In the genomic region with DNA sequence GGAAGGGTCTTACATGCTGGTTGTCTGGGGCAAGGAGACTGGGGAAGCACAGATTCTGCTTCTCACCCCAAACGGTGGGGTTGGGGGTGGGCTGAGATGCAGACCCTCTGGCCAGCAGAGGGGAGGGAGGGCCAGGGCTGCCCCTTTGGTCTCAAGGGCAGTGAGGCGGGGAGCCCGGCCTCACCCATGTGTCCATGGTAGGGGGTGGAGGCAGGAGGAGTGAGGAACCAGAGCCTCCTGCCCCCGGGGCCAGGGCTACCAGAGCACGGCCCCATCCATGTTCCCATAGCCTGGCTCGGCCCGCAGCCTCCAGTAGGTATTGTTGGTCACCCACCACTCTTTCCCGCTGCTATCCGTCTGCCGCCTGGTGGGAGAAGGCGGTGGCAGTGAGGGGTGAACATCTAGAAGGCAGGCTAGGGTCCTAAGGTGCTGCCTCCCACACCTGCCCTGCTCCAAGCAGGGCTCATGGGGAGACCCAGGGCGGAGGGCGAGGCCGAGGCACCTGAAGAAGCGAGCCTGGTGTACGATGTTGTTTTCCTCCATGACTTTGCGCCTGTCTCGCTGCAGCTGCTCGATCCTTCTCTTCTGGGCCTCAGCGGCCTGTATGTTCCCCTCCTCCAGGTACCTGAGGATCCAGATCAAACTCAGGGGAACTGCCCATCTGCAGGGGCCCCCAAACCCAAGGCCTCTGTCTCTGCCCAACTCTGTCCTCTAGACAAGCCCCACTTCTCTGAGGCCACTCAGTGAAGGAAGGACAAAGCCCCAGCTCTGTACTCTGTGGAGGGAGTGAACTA, we compare ENCODE assay signal across 18 cellular contexts. TPM values are rescaled to one million over a fixed set of nuclear protein-coding genes. Genes with fewer than 3 reads are reported as not detected.
A peak's percentile ranks its signal among the peaks of the same experiment; 100 is the strongest.
DNase-seq lines count a peak whose midpoint lies in the region; ATAC-seq and TF ChIP-seq lines count a peak whose summit lies in the region.
"Had no signal": no experiment of that assay in that cellular context is flagged by ENCODE, and none has a peak within 500 bp of the region (broad histone marks: within the 10 kb centered on the region; RNA-seq: fewer than 3 reads in every experiment).

No MANE protein-coding gene starts in this region.

- H3K4me3 ChIP-seq in H7 (ENCODE audit: insufficient read depth, low read depth, low read length) (no peak overlapping the region), PC-3 (ENCODE audit: low read length) (no peak overlapping the region), gastrocnemius medialis (no peak overlapping the region), SJCRH30 (no peak overlapping the region)
- H3K4me3 ChIP-seq: GM23338, SJSA1 had no signal

- BruUV-seq in PC-3 (replicated peaks; lab: Mats Ljungman, UMichigan), result TSS peak; percentile 14

- H3K27me3 ChIP-seq in H7 (ENCODE audit: control insufficient read depth, insufficient read depth, low read length), result no peaks in the 10 kb centered on the region
- no peaks in the 10 kb centered on the region for H3K27me3 ChIP-seq in PC-3 (ENCODE audit: low read length)
- no peaks in the 10 kb centered on the region for H3K27me3 ChIP-seq in gastrocnemius medialis
- no peaks in the 10 kb centered on the region for H3K27me3 ChIP-seq in SJCRH30
- H3K27me3 ChIP-seq: SJSA1 had no signal

- no peaks in the 10 kb centered on the region for H3K9me2 ChIP-seq in PC-3 (replicated peaks; ENCODE audit: low read length)

- no peaks in the 10 kb centered on the region for H3K36me3 ChIP-seq in H7 (replicated peaks; ENCODE audit: control insufficient read depth, insufficient read depth, low read length)
- peaks cover 37% of the 10 kb centered on the region for H3K36me3 ChIP-seq in PC-3 (ENCODE audit: low read depth, low read length)
- H3K36me3 ChIP-seq in gastrocnemius medialis, result peaks cover 0 to 16% of the 10 kb centered on the region in 2 donors
- peaks cover 10% of the 10 kb centered on the region for H3K36me3 ChIP-seq in SJCRH30

- H3K9me3 ChIP-seq in PC-3 (ENCODE audit: low read length) (no peaks in the 10 kb centered on the region), gastrocnemius medialis (no peaks in the 10 kb centered on the region), SJCRH30 (replicated peaks) (no peaks in the 10 kb centered on the region)
- H3K9me3 ChIP-seq: BE2C, SJSA1 had no signal

- ATAC-seq in PC-3, result no peak
- no peak for ATAC-seq in left lobe of liver
- no peak for ATAC-seq in gastrocnemius medialis
- ATAC-seq in left ventricle myocardium superior, result no peak
- ATAC-seq: GM23338 had no signal

- DNase-seq in H7 (peak; percentile 41), PC-3 (no peak), left lobe of liver (ENCODE audit: low spot score) (peak; percentile 26), gastrocnemius medialis (no peak), left ventricle myocardium superior (no peak), NCI-H82 treated with DMSO at 0.1 percent for 48 hours (lab: John Stamatoyannopoulos, UW; ENCODE audit: unreplicated experiment) (no peak), SJCRH30 (no peak)
- DNase-seq: BE2C; CD4-positive, alpha-beta memory T cell; Karpas-422; NCI-H1105 treated with DMSO at 0.1 percent for 48 hours; NCI-H187 treated with DMSO at 0.1 percent for 48 hours; NCI-H2171; NCI-H82 had no signal

- TF ChIP-seq CTCF in PC-3 (conservative IDR thresholded peaks at IDR 0.05; ENCODE audit: low read depth, low read length) (no peak), gastrocnemius medialis (IDR thresholded peaks at IDR 0.05 in 4 of 5, conservative IDR thresholded peaks at IDR 0.05 in 1 of 5) (no peak)

- no peak overlapping the region for H3K4me2 ChIP-seq in PC-3 (ENCODE audit: low read length)
- H3K4me2 ChIP-seq: GM23338 had no signal

- CTCF ChIA-PET in PC-3 (lab: Charles Lee), result no interaction called here

- H4K20me1 ChIP-seq in PC-3 (ENCODE audit: low read length), result peaks cover 20% of the 10 kb centered on the region

- H3K4me1 ChIP-seq in PC-3 (ENCODE audit: insufficient read depth, low read length) (peaks cover 23% of the 10 kb centered on the region), gastrocnemius medialis (peaks cover 0 to 39% of the 10 kb centered on the region in 2 donors), SJCRH30 (no peaks in the 10 kb centered on the region)

- intact Hi-C loops in PC-3 (cut with micrococcal nuclease), result no loop called here
- intact Hi-C loops in gastrocnemius medialis (cut with DNase I; ENCODE audit: low total_unique reads), result loop anchor here (10.0 kb wide), 1 partner anchor 113 kb away; a partner anchor contains a TSS
- intact Hi-C loops in left ventricle myocardium superior (cut with micrococcal nuclease), result no loop called here

- no peaks in the 10 kb centered on the region for H3F3A ChIP-seq in PC-3 (ENCODE audit: low read length, unreplicated experiment)

- in situ Hi-C loops in gastrocnemius medialis (cut with MboI; ENCODE audit: low sequenced_read_pairs in 4 of 4), result loop anchor here in 1 of 4 donors (10.0 kb wide), 1 partner anchor 113 kb away; a partner anchor contains a TSS

- H3K79me2 ChIP-seq in PC-3 (ENCODE audit: low read length), result no peaks in the 10 kb centered on the region

- no peak for TF ChIP-seq POLR2A in gastrocnemius medialis (IDR thresholded peaks at IDR 0.05)

- H3K9ac ChIP-seq in PC-3 (ENCODE audit: low read length), result no peak overlapping the region

- POLR2A ChIA-PET in PC-3 (lab: Charles Lee; ENCODE audit: unreplicated experiment), result no interaction called here

- no peak overlapping the region for H2AFZ ChIP-seq in PC-3 (ENCODE audit: low read length)
- H2AFZ ChIP-seq: GM23338 had no signal

- H3K27ac ChIP-seq in PC-3 (ENCODE audit: low read length) (no peak overlapping the region), gastrocnemius medialis (peak overlapping the region in 3 of 4 donors; percentile 69 to 86 (median 80)), SJCRH30 (no peak overlapping the region)
- H3K27ac ChIP-seq: SJSA1 had no signal

RNA-seq across cellular contexts. Expression of a gene that starts 13.4 kb away (rescaled TPM):
- 11.3 and 21.8 TPM in 2 replicates for total RNA-seq in H7 (2014; rRNA removed; shearing (Covaris generic))
- 18.4 and 22.1 TPM in 2 replicates for total RNA-seq in PC-3 (2014; rRNA removed)
- 1.0 TPM for total RNA-seq in left lobe of liver
- 1 to 10 TPM in 3 of 4 donors, under 1 TPM in 1; 0.89 to 4.6 (median 1.6) TPM for total RNA-seq in gastrocnemius medialis
- 4.0 TPM for total RNA-seq in left ventricle myocardium superior
- 8.3 and 10.5 TPM in 2 replicates for total RNA-seq in SJCRH30 (2014; rRNA removed; shearing (Covaris generic))

RNA-seq across cellular contexts. Expression of a gene that starts 23.1 kb away (rescaled TPM):
- 138 and 156 TPM in 2 replicates for total RNA-seq in H7 (2014; rRNA removed; shearing (Covaris generic))
- total RNA-seq in PC-3 (2014; rRNA removed) (54.5 and 74.2 TPM in 2 replicates), left lobe of liver (16.4 TPM), gastrocnemius medialis (10 to 100 TPM; 38.6 to 76.5 (median 49.6) TPM), left ventricle myocardium superior (53.5 TPM)
- 45.1 and 46.7 TPM in 2 replicates for total RNA-seq in SJCRH30 (2014; rRNA removed; shearing (Covaris generic))

RNA-seq across cellular contexts. Expression of a gene that starts 23.2 kb away (rescaled TPM):
- total RNA-seq in H7 (2014; rRNA removed; shearing (Covaris generic)), result 0.21 and 0.30 TPM in 2 replicates
- total RNA-seq in PC-3 (2014; rRNA removed), result 0.44 and 1.2 TPM in 2 replicates
- total RNA-seq in left lobe of liver, result 0.40 TPM
- total RNA-seq in gastrocnemius medialis, result under 1 TPM in 1 of 4 donors, not detected in 3; 0.20 TPM
- total RNA-seq in left ventricle myocardium superior, result not detected
- 0.18 and 0.34 TPM in 2 replicates for total RNA-seq in SJCRH30 (2014; rRNA removed; shearing (Covaris generic))
- total RNA-seq: Daoy, RPMI7951, SJSA1 had no signal

RNA-seq across cellular contexts. Expression of a gene that starts 32.8 kb away (rescaled TPM):
- total RNA-seq in H7 (2014; rRNA removed; shearing (Covaris generic)), result 35.5 and 48.6 TPM in 2 replicates
- total RNA-seq in PC-3 (2014; rRNA removed), result 44.0 and 47.9 TPM in 2 replicates
- 28.4 TPM for total RNA-seq in left lobe of liver
- 10 to 100 TPM; 11.0 to 22.3 (median 16.8) TPM for total RNA-seq in gastrocnemius medialis
- total RNA-seq in left ventricle myocardium superior, result 33.8 TPM
- 8.0 and 12.9 TPM in 2 replicates for total RNA-seq in SJCRH30 (2014; rRNA removed; shearing (Covaris generic))

RNA-seq across cellular contexts. Expression of a gene that starts 42.7 kb away (rescaled TPM):
- total RNA-seq in H7 (2014; rRNA removed; shearing (Covaris generic)), result 0.07 and 0.10 TPM in 2 replicates
- total RNA-seq in PC-3 (2014; rRNA removed) (3.1 and 3.9 TPM in 2 replicates), left lobe of liver (0.08 TPM), gastrocnemius medialis (under 1 TPM in 1 of 4 donors, not detected in 3; 0.16 TPM), left ventricle myocardium superior (0.15 TPM)
- total RNA-seq in SJCRH30 (2014; rRNA removed; shearing (Covaris generic)), result not detected in 2 replicates
- total RNA-seq: CD4-positive, alpha-beta memory T cell; RPMI7951; SJSA1 had no signal

Comparison
In these comparisons a context has a peak if more than half of its experiments do, and no peak if none do; other contexts are left out.
1. DNase-seq: peak in H7 (single experiment) and left lobe of liver (single experiment); none in PC-3 (single experiment), gastrocnemius medialis (0 of 2), left ventricle myocardium superior (single experiment), NCI-H82 treated with DMSO at 0.1 percent for 48 hours (single experiment) and SJCRH30 (0 of 2).
2. H3K27ac ChIP-seq: peak in gastrocnemius medialis (3 of 4); none in PC-3 (single experiment) and SJCRH30 (single experiment).